8 cellular contexts compared by ENCODE assay signal in genomic region chr1:117534995-117535467, GRCh38.
DNase-seq lines count a peak whose midpoint lies in the region; ATAC-seq and TF ChIP-seq lines count a peak whose summit lies in the region.

No MANE protein-coding gene starts in this region.

- no peaks in the 10 kb centered on the region for H3K36me3 ChIP-seq in kidney epithelial cell (ENCODE audit: control insufficient read depth, insufficient read depth, low read length)

- in situ Hi-C loops in T47D (cut with HindIII; ENCODE audit: low pct_unique_long_range_greater_than_20kb, low sequenced_read_pairs), result no loop called here

- peak; percentile 70 for ATAC-seq in HG02678 (IDR thresholded peaks at IDR 0.05; ENCODE audit: unreplicated experiment)

- H3K4me3 ChIP-seq in kidney epithelial cell (ENCODE audit: low read depth, low read length), result no peak overlapping the region

- peak; percentile 77 for DNase-seq in activated CD8-positive, alpha-beta memory T cell treated with anti-CD3 and anti-CD28 coated beads for 24 hours
- DNase-seq in activated CD8-positive, alpha-beta memory T cell treated with anti-CD3 and anti-CD28 coated beads, Interleukin-2, amount 50 U/mL, for 4 hours, result no peak
- DNase-seq in NCI-H1105 (lab: John Stamatoyannopoulos, UW) (peak; percentile 34), SW480 (ENCODE audit: low spot score) (peak; percentile 33), T47D (ENCODE audit: low read depth in 1 of 2, low spot score in 1 of 2) (peak; percentile 2 to 64), kidney epithelial cell (ENCODE audit: low read depth) (no peak)
- peak; percentile 21 to 29 for DNase-seq in stimulated activated CD4-positive, alpha-beta T cell treated with anti-CD3 and anti-CD28 coated beads, Interleukin-2, amount 100 ng/mL, for 48 hours

- H3K27me3 ChIP-seq in kidney epithelial cell (ENCODE audit: control insufficient read depth, insufficient read depth, low read length), result no peaks in the 10 kb centered on the region

- TF ChIP-seq CTCF in kidney epithelial cell (IDR thresholded peaks at IDR 0.05; ENCODE audit: insufficient read depth, low read length, poor library complexity, severe bottlenecking), result peak; percentile 59

Comparison
In these comparisons a context has a peak if more than half of its experiments do, and no peak if none do; other contexts are left out.
1. DNase-seq: peak in activated CD8-positive, alpha-beta memory T cell treated with anti-CD3 and anti-CD28 coated beads for 24 hours (single experiment), NCI-H1105 (single experiment), SW480 (single experiment), T47D (2 of 2) and stimulated activated CD4-positive, alpha-beta T cell treated with anti-CD3 and anti-CD28 coated beads, Interleukin-2, amount 100 ng/mL, for 48 hours (2 of 2); none in activated CD8-positive, alpha-beta memory T cell treated with anti-CD3 and anti-CD28 coated beads, Interleukin-2, amount 50 U/mL, for 4 hours (single experiment) and kidney epithelial cell (single experiment).